Comparison of ENCODE assay signal across 1 cellular context in the genomic region with DNA sequence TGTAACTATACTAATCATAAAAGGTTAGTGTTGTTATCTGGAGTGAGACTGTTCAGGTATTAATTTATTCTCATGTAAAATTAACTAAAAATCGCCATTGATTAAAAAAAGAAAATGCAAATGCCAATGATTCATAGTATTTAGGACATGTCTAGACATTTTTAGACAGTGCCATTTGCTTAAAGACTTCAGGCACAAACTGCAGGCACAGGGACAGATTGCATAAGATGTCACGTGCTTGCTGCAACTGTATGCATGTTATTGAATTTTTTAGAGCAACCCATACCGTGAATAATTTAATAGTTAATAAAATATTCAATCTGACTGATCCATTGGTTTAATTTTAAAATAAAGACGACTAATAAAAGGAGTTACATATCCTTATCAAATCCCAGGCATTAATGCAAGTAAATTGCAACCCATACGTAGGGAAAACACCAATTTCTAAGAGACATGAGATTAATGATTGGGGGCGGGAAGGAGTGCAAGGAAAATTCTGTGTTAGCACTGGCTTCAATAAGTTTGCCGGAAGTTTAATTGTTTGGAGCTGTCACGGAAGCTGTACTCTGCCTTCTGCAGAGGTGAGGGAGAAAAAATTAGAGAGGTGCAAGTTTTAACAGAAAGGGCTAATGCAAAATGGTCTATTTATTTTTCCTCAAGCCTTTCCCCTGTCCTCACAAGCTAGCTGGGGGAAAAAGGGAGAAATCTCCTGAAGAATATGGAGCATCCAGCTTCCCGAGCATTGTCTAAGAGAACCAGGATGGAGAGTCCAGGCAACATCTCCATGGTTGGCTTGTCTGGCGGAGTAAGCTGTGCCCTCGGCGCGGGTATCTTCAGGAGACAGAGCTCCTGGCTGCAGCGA.
A peak's percentile ranks its signal among the peaks of the same experiment; 100 is the strongest.
TF ChIP-seq lines count a peak whose summit lies in the region.

No MANE protein-coding gene starts in this region.

TF ChIP-seq in HepG2, 621 proteins besides CTCF, POLR2A, EP300 and RAD21:
- TF ChIP-seq, protein P1, sequence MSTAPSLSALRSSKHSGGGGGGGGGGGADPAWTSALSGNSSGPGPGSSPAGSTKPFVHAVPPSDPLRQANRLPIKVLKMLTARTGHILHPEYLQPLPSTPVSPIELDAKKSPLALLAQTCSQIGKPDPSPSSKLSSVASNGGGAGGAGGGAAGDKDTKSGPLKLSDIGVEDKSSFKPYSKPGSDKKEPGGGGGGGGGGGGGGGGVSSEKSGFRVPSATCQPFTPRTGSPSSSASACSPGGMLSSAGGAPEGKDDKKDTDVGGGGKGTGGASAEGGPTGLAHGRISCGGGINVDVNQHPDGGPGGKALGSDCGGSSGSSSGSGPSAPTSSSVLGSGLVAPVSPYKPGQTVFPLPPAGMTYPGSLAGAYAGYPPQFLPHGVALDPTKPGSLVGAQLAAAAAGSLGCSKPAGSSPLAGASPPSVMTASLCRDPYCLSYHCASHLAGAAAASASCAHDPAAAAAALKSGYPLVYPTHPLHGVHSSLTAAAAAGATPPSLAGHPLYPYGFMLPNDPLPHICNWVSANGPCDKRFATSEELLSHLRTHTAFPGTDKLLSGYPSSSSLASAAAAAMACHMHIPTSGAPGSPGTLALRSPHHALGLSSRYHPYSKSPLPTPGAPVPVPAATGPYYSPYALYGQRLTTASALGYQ (CRISPR knock-in tag; IDR thresholded peaks at IDR 0.05) = no peak
- peak; percentile 10; the same call in 1 of the 2 replicates for TF ChIP-seq CEBPG (CRISPR knock-in tag; IDR thresholded peaks at IDR 0.05)
